Comparison of ENCODE assay signal across 1 cellular context in the genomic region with DNA sequence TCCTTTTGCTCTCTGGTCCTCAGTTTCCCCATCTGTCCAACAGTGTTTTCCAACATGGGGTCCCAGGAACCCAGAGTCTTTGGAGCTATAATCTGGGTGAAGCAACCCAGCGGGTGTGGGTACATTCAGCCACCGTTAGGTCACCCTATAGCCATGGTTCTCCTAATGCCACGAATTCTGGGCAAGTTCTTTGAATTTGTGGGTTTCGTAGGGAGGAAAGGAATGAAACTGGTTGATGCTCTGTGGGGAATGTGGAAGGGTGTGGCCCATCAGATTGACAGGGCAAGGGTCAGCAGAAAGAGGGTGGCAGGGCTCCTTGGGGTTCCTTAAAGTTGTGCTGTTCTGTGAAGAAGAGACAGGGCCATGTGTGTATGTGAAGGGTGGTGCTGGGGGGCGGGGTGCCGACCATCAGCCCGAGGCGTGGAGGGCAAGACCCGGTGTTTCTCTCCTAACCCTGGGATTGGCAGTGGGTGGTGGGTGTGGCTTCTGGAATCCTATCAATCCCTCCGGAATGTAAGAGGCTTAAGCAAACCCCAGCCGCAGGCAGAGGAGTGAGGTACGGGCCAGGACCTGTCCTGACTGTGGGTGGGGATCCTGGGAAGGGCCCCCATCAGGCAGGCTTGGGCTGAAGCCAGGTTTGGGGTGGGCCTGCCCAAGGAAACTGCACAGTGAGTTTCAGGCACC.
TF ChIP-seq lines count a peak whose summit lies in the region.

No MANE protein-coding gene starts in this region.

TF ChIP-seq in GM23338, 12 proteins besides CTCF, POLR2A, EP300 and RAD21 (continued from another document):
- no peak for TF ChIP-seq ETS1 (IDR thresholded peaks at IDR 0.05)
- TF ChIP-seq EZH2phosphoT487 (IDR thresholded peaks at IDR 0.05; ENCODE audit: unreplicated experiment): no peak
- TF ChIP-seq ZNF114 (CRISPR knock-in tag; IDR thresholded peaks at IDR 0.05): no peak
- TF ChIP-seq JUNB (IDR thresholded peaks at IDR 0.05; ENCODE audit: unreplicated experiment): no peak
- no peak for TF ChIP-seq CREB1 (CRISPR knock-in tag; IDR thresholded peaks at IDR 0.05; ENCODE audit: low read depth)
- no peak for TF ChIP-seq ZNF331 (CRISPR knock-in tag; IDR thresholded peaks at IDR 0.05; ENCODE audit: low read depth)
- TF ChIP-seq, protein P1, sequence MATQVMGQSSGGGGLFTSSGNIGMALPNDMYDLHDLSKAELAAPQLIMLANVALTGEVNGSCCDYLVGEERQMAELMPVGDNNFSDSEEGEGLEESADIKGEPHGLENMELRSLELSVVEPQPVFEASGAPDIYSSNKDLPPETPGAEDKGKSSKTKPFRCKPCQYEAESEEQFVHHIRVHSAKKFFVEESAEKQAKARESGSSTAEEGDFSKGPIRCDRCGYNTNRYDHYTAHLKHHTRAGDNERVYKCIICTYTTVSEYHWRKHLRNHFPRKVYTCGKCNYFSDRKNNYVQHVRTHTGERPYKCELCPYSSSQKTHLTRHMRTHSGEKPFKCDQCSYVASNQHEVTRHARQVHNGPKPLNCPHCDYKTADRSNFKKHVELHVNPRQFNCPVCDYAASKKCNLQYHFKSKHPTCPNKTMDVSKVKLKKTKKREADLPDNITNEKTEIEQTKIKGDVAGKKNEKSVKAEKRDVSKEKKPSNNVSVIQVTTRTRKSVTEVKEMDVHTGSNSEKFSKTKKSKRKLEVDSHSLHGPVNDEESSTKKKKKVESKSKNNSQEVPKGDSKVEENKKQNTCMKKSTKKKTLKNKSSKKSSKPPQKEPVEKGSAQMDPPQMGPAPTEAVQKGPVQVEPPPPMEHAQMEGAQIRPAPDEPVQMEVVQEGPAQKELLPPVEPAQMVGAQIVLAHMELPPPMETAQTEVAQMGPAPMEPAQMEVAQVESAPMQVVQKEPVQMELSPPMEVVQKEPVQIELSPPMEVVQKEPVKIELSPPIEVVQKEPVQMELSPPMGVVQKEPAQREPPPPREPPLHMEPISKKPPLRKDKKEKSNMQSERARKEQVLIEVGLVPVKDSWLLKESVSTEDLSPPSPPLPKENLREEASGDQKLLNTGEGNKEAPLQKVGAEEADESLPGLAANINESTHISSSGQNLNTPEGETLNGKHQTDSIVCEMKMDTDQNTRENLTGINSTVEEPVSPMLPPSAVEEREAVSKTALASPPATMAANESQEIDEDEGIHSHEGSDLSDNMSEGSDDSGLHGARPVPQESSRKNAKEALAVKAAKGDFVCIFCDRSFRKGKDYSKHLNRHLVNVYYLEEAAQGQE (IDR thresholded peaks at IDR 0.05; ENCODE audit: unreplicated experiment): no peak
